In genomic region chr3:42749753-42750231, GRCh38 we compare ENCODE assay signal across 9 cellular contexts. TPM values are rescaled to one million over a fixed set of nuclear protein-coding genes. Genes with fewer than 3 reads are reported as not detected.
DNase-seq lines count a peak whose midpoint lies in the region; ATAC-seq and TF ChIP-seq lines count a peak whose summit lies in the region.
"Had no signal": no experiment of that assay in that cellular context is flagged by ENCODE, and none has a peak within 500 bp of the region (broad histone marks: within the 10 kb centered on the region; RNA-seq: fewer than 3 reads in every experiment).

No MANE protein-coding gene starts in this region.

- no peak for TF ChIP-seq EP300 in ovary (IDR thresholded peaks at IDR 0.05)

- H3K9me3 Mint-ChIP-seq in progenitor cell of endocrine pancreas (ENCODE audit: low read depth) = no peaks in the 10 kb centered on the region
- no peaks in the 10 kb centered on the region for H3K9me3 Mint-ChIP-seq in naive thymus-derived CD8-positive, alpha-beta T cell
- H3K9me3 Mint-ChIP-seq: naive B cell had no signal

- WGBS in ovary, 3 donors = 57 to 60% (median 57%) methylated on average over 10 of the region's 10 CpGs

- H3K27me3 ChIP-seq in ovary = no peaks in the 10 kb centered on the region

- DNase-seq in NCI-H1694 treated with DMSO at 0.1 percent for 48 hours (lab: John Stamatoyannopoulos, UW) (peak; percentile 6), NCI-H1694 (lab: John Stamatoyannopoulos, UW) (no peak), RPMI8226 (peak; percentile 63), fibroblast of the aortic adventitia (ENCODE audit: low read depth) (no peak), progenitor cell of endocrine pancreas (ENCODE audit: low spot score, unreplicated experiment) (no peak), GM19238 (ENCODE audit: insufficient read length, low spot score) (no peak), ovary (no peak)
- DNase-seq in naive thymus-derived CD8-positive, alpha-beta T cell = no peak
- DNase-seq: naive B cell had no signal

- TF ChIP-seq CTCF in fibroblast of the aortic adventitia (IDR thresholded peaks at IDR 0.05; ENCODE audit: insufficient read depth, low read length) = peak; percentile 60
- peak; percentile 49 for TF ChIP-seq CTCF in progenitor cell of endocrine pancreas (IDR thresholded peaks at IDR 0.05; ENCODE audit: unreplicated experiment)
- TF ChIP-seq CTCF in ovary (IDR thresholded peaks at IDR 0.05) = no peak

- intact Hi-C loops in ovary (cut with DNase I) = loop anchor here in 2 of 4 donors (10.0 kb wide), 2 partner anchors 95 to 165 kb away; partner anchors contain the start of genes SEC22C (in 1 of the 2) and ZBTB47 (in 1 of the 2)

- H3K27ac Mint-ChIP-seq in progenitor cell of endocrine pancreas = no peak overlapping the region
- peak overlapping the region in 2 of 10 donors; percentile 4 to 82 for H3K27ac Mint-ChIP-seq in naive thymus-derived CD8-positive, alpha-beta T cell

- no peaks in the 10 kb centered on the region for H3K36me3 Mint-ChIP-seq in progenitor cell of endocrine pancreas (ENCODE audit: insufficient read depth)
- H3K36me3 Mint-ChIP-seq in naive thymus-derived CD8-positive, alpha-beta T cell = no peaks in the 10 kb centered on the region
- H3K36me3 Mint-ChIP-seq: naive B cell had no signal

- H3K4me3 ChIP-seq in fibroblast of the aortic adventitia (ENCODE audit: low read depth, low read length) (no peak overlapping the region), ovary (no peak overlapping the region)

- peaks cover 9% of the 10 kb centered on the region for H3K4me1 ChIP-seq in ovary (ENCODE audit: insufficient read depth)

- no peak overlapping the region for H3K27ac ChIP-seq in ovary

- H3K9me3 ChIP-seq in ovary = no peaks in the 10 kb centered on the region

- POLR2A ChIA-PET in naive thymus-derived CD8-positive, alpha-beta T cell (lab: Charles Lee) = no interaction called here

- no peak for ATAC-seq in naive thymus-derived CD8-positive, alpha-beta T cell

- H3K27me3 Mint-ChIP-seq in progenitor cell of endocrine pancreas = no peaks in the 10 kb centered on the region
- H3K27me3 Mint-ChIP-seq in naive thymus-derived CD8-positive, alpha-beta T cell = no peaks in the 10 kb centered on the region
- H3K27me3 Mint-ChIP-seq: naive B cell had no signal

- TF ChIP-seq POLR2A in ovary (IDR thresholded peaks at IDR 0.05) = no peak

- H3K4me3 Mint-ChIP-seq in progenitor cell of endocrine pancreas (ENCODE audit: low read depth) = no peak overlapping the region
- no peak overlapping the region for H3K4me3 Mint-ChIP-seq in naive thymus-derived CD8-positive, alpha-beta T cell
- H3K4me3 Mint-ChIP-seq: naive B cell had no signal

- H3K4me1 Mint-ChIP-seq in progenitor cell of endocrine pancreas (ENCODE audit: low read depth) = peaks cover 12% of the 10 kb centered on the region
- H3K4me1 Mint-ChIP-seq in naive thymus-derived CD8-positive, alpha-beta T cell = peaks cover 0 to 20% (median 14%) of the 10 kb centered on the region in 4 donors

- no peaks in the 10 kb centered on the region for H3K36me3 ChIP-seq in ovary

RNA-seq across cellular contexts. Expression of gene CCDC13, which starts 23.3 kb away (rescaled TPM):
- 0.27 and 8.6 TPM in 2 replicates for total RNA-seq in fibroblast of the aortic adventitia (ENCODE audit: low replicate concordance)
- total RNA-seq in progenitor cell of endocrine pancreas = 2.3 and 2.5 TPM in 2 replicates
- total RNA-seq in naive thymus-derived CD8-positive, alpha-beta T cell = under 1 TPM; 0.73 to 0.88 TPM
- polyA plus RNA-seq in naive thymus-derived CD8-positive, alpha-beta T cell = not detected
- 1 to 10 TPM in 3 of 7 donors, under 1 TPM in 4; 0.24 to 5.7 (median 0.60) TPM for total RNA-seq in ovary
- polyA plus RNA-seq in ovary = 1 to 10 TPM in 1 of 2 donors, under 1 TPM in 1; 0.75 to 1.6 TPM

RNA-seq across cellular contexts. Expression of gene HHATL, which starts 47.2 kb away (rescaled TPM):
- total RNA-seq in fibroblast of the aortic adventitia (ENCODE audit: low replicate concordance) (not detected in 2 replicates), progenitor cell of endocrine pancreas (not detected in 2 replicates), ovary (1 to 10 TPM in 1 of 7 donors, under 1 TPM in 2, not detected in 4; 0.25 to 1.3 (median 0.79) TPM)
- total RNA-seq in naive thymus-derived CD8-positive, alpha-beta T cell = not detected
- not detected for polyA plus RNA-seq in naive thymus-derived CD8-positive, alpha-beta T cell
- under 1 TPM in 1 of 2 donors, not detected in 1; 0.12 TPM for polyA plus RNA-seq in ovary

RNA-seq across cellular contexts. Expression of gene HIGD1A, which starts 54.5 kb away (rescaled TPM):
- total RNA-seq in fibroblast of the aortic adventitia (ENCODE audit: low replicate concordance) = 75.1 and 163 TPM in 2 replicates
- 90.6 and 92.3 TPM in 2 replicates for total RNA-seq in progenitor cell of endocrine pancreas
- total RNA-seq in naive thymus-derived CD8-positive, alpha-beta T cell = 10 to 100 TPM; 23.0 to 26.5 TPM
- polyA plus RNA-seq in naive thymus-derived CD8-positive, alpha-beta T cell = 10 to 100 TPM; 70.8 to 88.3 (median 80.7) TPM
- 10 to 100 TPM; 44.6 to 88.8 (median 65.4) TPM for total RNA-seq in ovary
- 100 to 1,000 TPM in 1 of 2 donors, 10 to 100 TPM in 1; 63.9 to 126 TPM for polyA plus RNA-seq in ovary

RNA-seq across cellular contexts. Expression of gene ACKR2, which starts 59.5 kb away (rescaled TPM):
- under 0.01 and 0.41 TPM in 2 replicates for total RNA-seq in fibroblast of the aortic adventitia (ENCODE audit: low replicate concordance)
- 0.60 and 0.78 TPM in 2 replicates for total RNA-seq in progenitor cell of endocrine pancreas
- total RNA-seq in naive thymus-derived CD8-positive, alpha-beta T cell = under 1 TPM; 0.39 to 0.85 TPM
- under 1 TPM in 2 of 3 donors, not detected in 1; 0.22 to 0.51 TPM for polyA plus RNA-seq in naive thymus-derived CD8-positive, alpha-beta T cell
- 1 to 10 TPM in 4 of 7 donors, under 1 TPM in 3; 0.33 to 4.4 (median 1.0) TPM for total RNA-seq in ovary
- polyA plus RNA-seq in ovary = 1 to 10 TPM in 1 of 2 donors, under 1 TPM in 1; 0.82 to 2.7 TPM

Comparison
In these comparisons a context has a peak if more than half of its experiments do, and no peak if none do; other contexts are left out.
1. DNase-seq: peak in NCI-H1694 treated with DMSO at 0.1 percent for 48 hours (single experiment) and RPMI8226 (single experiment); none in NCI-H1694 (single experiment), fibroblast of the aortic adventitia (single experiment), progenitor cell of endocrine pancreas (single experiment), naive thymus-derived CD8-positive, alpha-beta T cell (0 of 10), GM19238 (single experiment) and ovary (0 of 5).
2. CTCF ChIP-seq: peak in fibroblast of the aortic adventitia (single experiment) and progenitor cell of endocrine pancreas (single experiment); none in ovary (0 of 3).